ENCODE assay signal across 1 cellular context in the genomic region with DNA sequence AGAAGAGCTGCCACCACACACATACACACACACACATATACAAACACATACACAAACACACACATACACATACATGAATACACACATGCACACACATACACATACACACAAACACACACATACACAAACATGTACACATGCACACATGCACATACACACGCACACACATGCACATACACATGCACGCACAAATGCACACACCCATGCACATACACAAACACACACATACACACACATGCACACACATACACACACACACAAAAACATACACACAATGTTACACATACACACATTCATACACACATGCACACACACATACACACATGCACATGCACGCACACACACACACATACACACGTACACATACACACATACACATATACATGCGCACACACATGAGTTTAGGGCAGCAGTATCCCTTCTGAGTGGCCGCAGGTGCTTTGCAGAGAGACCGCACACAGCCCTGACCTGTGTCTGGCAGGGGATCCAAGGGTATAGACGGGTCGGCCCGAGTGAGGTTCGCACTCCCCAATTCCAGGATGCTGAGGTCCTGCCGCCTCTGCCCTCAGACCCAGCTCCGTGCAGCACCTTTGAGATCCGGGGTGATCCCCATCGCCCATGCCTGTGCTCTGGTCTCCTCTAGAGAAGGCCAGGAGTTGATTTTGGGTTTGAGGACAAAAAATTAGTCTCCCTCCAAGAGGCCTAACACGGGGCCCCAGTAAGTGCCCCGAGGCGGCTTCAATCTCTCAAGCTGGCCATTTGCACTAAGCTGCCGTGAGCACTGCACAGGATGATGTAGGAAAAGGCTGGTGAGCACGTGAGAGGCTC.
TF ChIP-seq lines count a peak whose summit lies in the region.

No MANE protein-coding gene starts in this region.

TF ChIP-seq in K562, 482 proteins besides CTCF, POLR2A, EP300 and RAD21 (continues in another document):
- TF ChIP-seq KDM1A (IDR thresholded peaks at IDR 0.05) = peak in 1 of 2 experiments; percentile 74; a peak in 1 of 4 replicates
- peak; percentile 64 for TF ChIP-seq ARHGAP35 (IDR thresholded peaks at IDR 0.05; ENCODE audit: partially characterized antibody)
- 0 out of 2 replicates have a peak, but pooled peaks have one; percentile 25 for TF ChIP-seq ARID2 (IDR thresholded peaks at IDR 0.05)
- TF ChIP-seq, protein P1, sequence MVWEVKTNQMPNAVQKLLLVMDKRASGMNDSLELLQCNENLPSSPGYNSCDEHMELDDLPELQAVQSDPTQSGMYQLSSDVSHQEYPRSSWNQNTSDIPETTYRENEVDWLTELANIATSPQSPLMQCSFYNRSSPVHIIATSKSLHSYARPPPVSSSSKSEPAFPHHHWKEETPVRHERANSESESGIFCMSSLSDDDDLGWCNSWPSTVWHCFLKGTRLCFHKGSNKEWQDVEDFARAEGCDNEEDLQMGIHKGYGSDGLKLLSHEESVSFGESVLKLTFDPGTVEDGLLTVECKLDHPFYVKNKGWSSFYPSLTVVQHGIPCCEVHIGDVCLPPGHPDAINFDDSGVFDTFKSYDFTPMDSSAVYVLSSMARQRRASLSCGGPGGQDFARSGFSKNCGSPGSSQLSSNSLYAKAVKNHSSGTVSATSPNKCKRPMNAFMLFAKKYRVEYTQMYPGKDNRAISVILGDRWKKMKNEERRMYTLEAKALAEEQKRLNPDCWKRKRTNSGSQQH (CRISPR knock-in tag; IDR thresholded peaks at IDR 0.05) = peak; percentile 88; the same call in 1 of the 2 replicates
- TF ChIP-seq HDAC3 (IDR thresholded peaks at IDR 0.05; ENCODE audit: borderline replicate concordance, partially characterized antibody) = no peak
- no peak for TF ChIP-seq LEF1 (IDR thresholded peaks at IDR 0.05)
- TF ChIP-seq, protein P2, sequence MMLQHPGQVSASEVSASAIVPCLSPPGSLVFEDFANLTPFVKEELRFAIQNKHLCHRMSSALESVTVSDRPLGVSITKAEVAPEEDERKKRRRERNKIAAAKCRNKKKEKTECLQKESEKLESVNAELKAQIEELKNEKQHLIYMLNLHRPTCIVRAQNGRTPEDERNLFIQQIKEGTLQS (IDR thresholded peaks at IDR 0.05) = no peak
- TF ChIP-seq, protein P2 (CRISPR knock-in tag; conservative IDR thresholded peaks at IDR 0.05) = no peak
- TF ChIP-seq GABPB2 (CRISPR knock-in tag; conservative IDR thresholded peaks at IDR 0.05) = no peak
- TF ChIP-seq HDAC1 (IDR thresholded peaks at IDR 0.05) = peak in 1 of 2 experiments; percentile 36; a peak in 1 of 4 replicates
- no peak for TF ChIP-seq ZFP30 (CRISPR knock-in tag; IDR thresholded peaks at IDR 0.05; ENCODE audit: borderline replicate concordance)
- no peak for TF ChIP-seq ZNF507 (tag; conservative IDR thresholded peaks at IDR 0.05)
- no peak for TF ChIP-seq ZBED1 (IDR thresholded peaks at IDR 0.05)
- TF ChIP-seq ZNF668 (CRISPR knock-in tag; IDR thresholded peaks at IDR 0.05) = no peak
- TF ChIP-seq, protein P3, sequence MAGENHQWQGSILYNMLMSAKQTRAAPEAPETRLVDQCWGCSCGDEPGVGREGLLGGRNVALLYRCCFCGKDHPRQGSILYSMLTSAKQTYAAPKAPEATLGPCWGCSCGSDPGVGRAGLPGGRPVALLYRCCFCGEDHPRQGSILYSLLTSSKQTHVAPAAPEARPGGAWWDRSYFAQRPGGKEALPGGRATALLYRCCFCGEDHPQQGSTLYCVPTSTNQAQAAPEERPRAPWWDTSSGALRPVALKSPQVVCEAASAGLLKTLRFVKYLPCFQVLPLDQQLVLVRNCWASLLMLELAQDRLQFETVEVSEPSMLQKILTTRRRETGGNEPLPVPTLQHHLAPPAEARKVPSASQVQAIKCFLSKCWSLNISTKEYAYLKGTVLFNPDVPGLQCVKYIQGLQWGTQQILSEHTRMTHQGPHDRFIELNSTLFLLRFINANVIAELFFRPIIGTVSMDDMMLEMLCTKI (IDR thresholded peaks at IDR 0.05; ENCODE audit: partially characterized antibody) = no peak
- TF ChIP-seq, protein P4, sequence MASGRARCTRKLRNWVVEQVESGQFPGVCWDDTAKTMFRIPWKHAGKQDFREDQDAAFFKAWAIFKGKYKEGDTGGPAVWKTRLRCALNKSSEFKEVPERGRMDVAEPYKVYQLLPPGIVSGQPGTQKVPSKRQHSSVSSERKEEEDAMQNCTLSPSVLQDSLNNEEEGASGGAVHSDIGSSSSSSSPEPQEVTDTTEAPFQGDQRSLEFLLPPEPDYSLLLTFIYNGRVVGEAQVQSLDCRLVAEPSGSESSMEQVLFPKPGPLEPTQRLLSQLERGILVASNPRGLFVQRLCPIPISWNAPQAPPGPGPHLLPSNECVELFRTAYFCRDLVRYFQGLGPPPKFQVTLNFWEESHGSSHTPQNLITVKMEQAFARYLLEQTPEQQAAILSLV (tag; IDR thresholded peaks at IDR 0.05) = peak; percentile 32; the same call in 1 of the 2 replicates
- peak; percentile 50 for TF ChIP-seq PHF20 (IDR thresholded peaks at IDR 0.05; ENCODE audit: partially characterized antibody)
- TF ChIP-seq MCM5 (IDR thresholded peaks at IDR 0.05; ENCODE audit: low read depth) = no peak
- TF ChIP-seq, protein P5, sequence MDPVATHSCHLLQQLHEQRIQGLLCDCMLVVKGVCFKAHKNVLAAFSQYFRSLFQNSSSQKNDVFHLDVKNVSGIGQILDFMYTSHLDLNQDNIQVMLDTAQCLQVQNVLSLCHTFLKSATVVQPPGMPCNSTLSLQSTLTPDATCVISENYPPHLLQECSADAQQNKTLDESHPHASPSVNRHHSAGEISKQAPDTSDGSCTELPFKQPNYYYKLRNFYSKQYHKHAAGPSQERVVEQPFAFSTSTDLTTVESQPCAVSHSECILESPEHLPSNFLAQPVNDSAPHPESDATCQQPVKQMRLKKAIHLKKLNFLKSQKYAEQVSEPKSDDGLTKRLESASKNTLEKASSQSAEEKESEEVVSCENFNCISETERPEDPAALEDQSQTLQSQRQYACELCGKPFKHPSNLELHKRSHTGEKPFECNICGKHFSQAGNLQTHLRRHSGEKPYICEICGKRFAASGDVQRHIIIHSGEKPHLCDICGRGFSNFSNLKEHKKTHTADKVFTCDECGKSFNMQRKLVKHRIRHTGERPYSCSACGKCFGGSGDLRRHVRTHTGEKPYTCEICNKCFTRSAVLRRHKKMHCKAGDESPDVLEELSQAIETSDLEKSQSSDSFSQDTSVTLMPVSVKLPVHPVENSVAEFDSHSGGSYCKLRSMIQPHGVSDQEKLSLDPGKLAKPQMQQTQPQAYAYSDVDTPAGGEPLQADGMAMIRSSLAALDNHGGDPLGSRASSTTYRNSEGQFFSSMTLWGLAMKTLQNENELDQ (CRISPR knock-in tag; IDR thresholded peaks at IDR 0.05; ENCODE audit: borderline replicate concordance) = no peak
- TF ChIP-seq, protein P6, sequence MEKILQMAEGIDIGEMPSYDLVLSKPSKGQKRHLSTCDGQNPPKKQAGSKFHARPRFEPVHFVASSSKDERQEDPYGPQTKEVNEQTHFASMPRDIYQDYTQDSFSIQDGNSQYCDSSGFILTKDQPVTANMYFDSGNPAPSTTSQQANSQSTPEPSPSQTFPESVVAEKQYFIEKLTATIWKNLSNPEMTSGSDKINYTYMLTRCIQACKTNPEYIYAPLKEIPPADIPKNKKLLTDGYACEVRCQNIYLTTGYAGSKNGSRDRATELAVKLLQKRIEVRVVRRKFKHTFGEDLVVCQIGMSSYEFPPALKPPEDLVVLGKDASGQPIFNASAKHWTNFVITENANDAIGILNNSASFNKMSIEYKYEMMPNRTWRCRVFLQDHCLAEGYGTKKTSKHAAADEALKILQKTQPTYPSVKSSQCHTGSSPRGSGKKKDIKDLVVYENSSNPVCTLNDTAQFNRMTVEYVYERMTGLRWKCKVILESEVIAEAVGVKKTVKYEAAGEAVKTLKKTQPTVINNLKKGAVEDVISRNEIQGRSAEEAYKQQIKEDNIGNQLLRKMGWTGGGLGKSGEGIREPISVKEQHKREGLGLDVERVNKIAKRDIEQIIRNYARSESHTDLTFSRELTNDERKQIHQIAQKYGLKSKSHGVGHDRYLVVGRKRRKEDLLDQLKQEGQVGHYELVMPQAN (IDR thresholded peaks at IDR 0.05; ENCODE audit: borderline replicate concordance) = 0 out of 2 replicates have a peak, but pooled peaks have one; percentile 46
- no peak for TF ChIP-seq CTBP1 (IDR thresholded peaks at IDR 0.05; ENCODE audit: borderline replicate concordance)
- TF ChIP-seq ZNF436 (CRISPR knock-in tag; IDR thresholded peaks at IDR 0.05) = no peak
- TF ChIP-seq, protein P7, sequence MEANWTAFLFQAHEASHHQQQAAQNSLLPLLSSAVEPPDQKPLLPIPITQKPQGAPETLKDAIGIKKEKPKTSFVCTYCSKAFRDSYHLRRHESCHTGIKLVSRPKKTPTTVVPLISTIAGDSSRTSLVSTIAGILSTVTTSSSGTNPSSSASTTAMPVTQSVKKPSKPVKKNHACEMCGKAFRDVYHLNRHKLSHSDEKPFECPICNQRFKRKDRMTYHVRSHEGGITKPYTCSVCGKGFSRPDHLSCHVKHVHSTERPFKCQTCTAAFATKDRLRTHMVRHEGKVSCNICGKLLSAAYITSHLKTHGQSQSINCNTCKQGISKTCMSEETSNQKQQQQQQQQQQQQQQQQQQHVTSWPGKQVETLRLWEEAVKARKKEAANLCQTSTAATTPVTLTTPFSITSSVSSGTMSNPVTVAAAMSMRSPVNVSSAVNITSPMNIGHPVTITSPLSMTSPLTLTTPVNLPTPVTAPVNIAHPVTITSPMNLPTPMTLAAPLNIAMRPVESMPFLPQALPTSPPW (CRISPR knock-in tag; IDR thresholded peaks at IDR 0.05) = no peak
- TF ChIP-seq, protein P8, sequence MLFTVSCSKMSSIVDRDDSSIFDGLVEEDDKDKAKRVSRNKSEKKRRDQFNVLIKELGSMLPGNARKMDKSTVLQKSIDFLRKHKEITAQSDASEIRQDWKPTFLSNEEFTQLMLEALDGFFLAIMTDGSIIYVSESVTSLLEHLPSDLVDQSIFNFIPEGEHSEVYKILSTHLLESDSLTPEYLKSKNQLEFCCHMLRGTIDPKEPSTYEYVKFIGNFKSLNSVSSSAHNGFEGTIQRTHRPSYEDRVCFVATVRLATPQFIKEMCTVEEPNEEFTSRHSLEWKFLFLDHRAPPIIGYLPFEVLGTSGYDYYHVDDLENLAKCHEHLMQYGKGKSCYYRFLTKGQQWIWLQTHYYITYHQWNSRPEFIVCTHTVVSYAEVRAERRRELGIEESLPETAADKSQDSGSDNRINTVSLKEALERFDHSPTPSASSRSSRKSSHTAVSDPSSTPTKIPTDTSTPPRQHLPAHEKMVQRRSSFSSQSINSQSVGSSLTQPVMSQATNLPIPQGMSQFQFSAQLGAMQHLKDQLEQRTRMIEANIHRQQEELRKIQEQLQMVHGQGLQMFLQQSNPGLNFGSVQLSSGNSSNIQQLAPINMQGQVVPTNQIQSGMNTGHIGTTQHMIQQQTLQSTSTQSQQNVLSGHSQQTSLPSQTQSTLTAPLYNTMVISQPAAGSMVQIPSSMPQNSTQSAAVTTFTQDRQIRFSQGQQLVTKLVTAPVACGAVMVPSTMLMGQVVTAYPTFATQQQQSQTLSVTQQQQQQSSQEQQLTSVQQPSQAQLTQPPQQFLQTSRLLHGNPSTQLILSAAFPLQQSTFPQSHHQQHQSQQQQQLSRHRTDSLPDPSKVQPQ (CRISPR knock-in tag; IDR thresholded peaks at IDR 0.05; ENCODE audit: borderline replicate concordance) = no peak
- TF ChIP-seq SMARCA5 (IDR thresholded peaks at IDR 0.05) = peak; percentile 44; the same call in 1 of the 2 replicates
- TF ChIP-seq RCOR1 (IDR thresholded peaks at IDR 0.05; ENCODE audit: borderline replicate concordance in 1 of 2, low read depth in 2 of 2, low read length in 2 of 2) = no peak
- no peak for TF ChIP-seq GATA2 (CRISPR knock-in tag; IDR thresholded peaks at IDR 0.05)
- no peak for TF ChIP-seq HDAC8 (tag; IDR thresholded peaks at IDR 0.05)
- TF ChIP-seq, protein P9, sequence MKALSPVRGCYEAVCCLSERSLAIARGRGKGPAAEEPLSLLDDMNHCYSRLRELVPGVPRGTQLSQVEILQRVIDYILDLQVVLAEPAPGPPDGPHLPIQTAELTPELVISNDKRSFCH (CRISPR knock-in tag; IDR thresholded peaks at IDR 0.05) = no peak
- TF ChIP-seq, protein P9 (tag; IDR thresholded peaks at IDR 0.05) = no peak
- TF ChIP-seq MXI1 (IDR thresholded peaks at IDR 0.05; ENCODE audit: low read depth, low read length) = no peak
- peak; percentile 78; the same call in 1 of the 2 replicates for TF ChIP-seq TSC22D4 (tag; IDR thresholded peaks at IDR 0.05)
- no peak for TF ChIP-seq ZNF431 (CRISPR knock-in tag; IDR thresholded peaks at IDR 0.05)
- TF ChIP-seq EZH2 (IDR thresholded peaks at IDR 0.05; ENCODE audit: borderline replicate concordance, low read depth, low read length) = no peak
- TF ChIP-seq TRIM24 (IDR thresholded peaks at IDR 0.05) = peak; percentile 41 to 52; a peak in 2 of 4 replicates
- no peak for TF ChIP-seq BDP1 (IDR thresholded peaks at IDR 0.05; ENCODE audit: insufficient read depth, insufficient read length)
- no peak for TF ChIP-seq PHF21A (IDR thresholded peaks at IDR 0.05; ENCODE audit: borderline replicate concordance, low read depth)
- 0 out of 2 replicates have a peak, but pooled peaks have one; percentile 15 for TF ChIP-seq MCM3 (IDR thresholded peaks at IDR 0.05)
- no peak for TF ChIP-seq MAFG (tag; conservative IDR thresholded peaks at IDR 0.05)
- TF ChIP-seq OTX1 (CRISPR knock-in tag; IDR thresholded peaks at IDR 0.05) = 0 out of 2 replicates have a peak, but pooled peaks have one; percentile 65
- TF ChIP-seq, protein P10, sequence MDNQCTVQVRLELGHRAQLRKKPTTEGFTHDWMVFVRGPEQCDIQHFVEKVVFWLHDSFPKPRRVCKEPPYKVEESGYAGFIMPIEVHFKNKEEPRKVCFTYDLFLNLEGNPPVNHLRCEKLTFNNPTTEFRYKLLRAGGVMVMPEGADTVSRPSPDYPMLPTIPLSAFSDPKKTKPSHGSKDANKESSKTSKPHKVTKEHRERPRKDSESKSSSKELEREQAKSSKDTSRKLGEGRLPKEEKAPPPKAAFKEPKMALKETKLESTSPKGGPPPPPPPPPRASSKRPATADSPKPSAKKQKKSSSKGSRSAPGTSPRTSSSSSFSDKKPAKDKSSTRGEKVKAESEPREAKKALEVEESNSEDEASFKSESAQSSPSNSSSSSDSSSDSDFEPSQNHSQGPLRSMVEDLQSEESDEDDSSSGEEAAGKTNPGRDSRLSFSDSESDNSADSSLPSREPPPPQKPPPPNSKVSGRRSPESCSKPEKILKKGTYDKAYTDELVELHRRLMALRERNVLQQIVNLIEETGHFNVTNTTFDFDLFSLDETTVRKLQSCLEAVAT (IDR thresholded peaks at IDR 0.05) = 0 out of 4 replicates have a peak, but pooled peaks of 1 of the 2 experiments have one; percentile 25
- TF ChIP-seq SAP30 (IDR thresholded peaks at IDR 0.05; ENCODE audit: borderline replicate concordance, insufficient read depth, low read depth, low read length, poor library complexity, severe bottlenecking) = no peak
- TF ChIP-seq RUNX1 (IDR thresholded peaks at IDR 0.05; ENCODE audit: low read depth) = no peak
- no peak for TF ChIP-seq ZNF12 (CRISPR knock-in tag; IDR thresholded peaks at IDR 0.05)
- TF ChIP-seq ZKSCAN8 (CRISPR knock-in tag; IDR thresholded peaks at IDR 0.05) = no peak
- TF ChIP-seq HOXB6 (CRISPR knock-in tag; IDR thresholded peaks at IDR 0.05; ENCODE audit: borderline replicate concordance) = no peak
- peak; percentile 87 for TF ChIP-seq ELF4 (CRISPR knock-in tag; IDR thresholded peaks at IDR 0.05)
- no peak for TF ChIP-seq ZNF41 (CRISPR knock-in tag; conservative IDR thresholded peaks at IDR 0.05)
- peak; percentile 73; the same call in 1 of the 2 replicates for TF ChIP-seq LARP7 (IDR thresholded peaks at IDR 0.05)
- TF ChIP-seq BRD4 (IDR thresholded peaks at IDR 0.05) = no peak
- TF ChIP-seq NR2C1 (IDR thresholded peaks at IDR 0.05) = 0 out of 2 replicates have a peak, but pooled peaks have one; percentile 13
- no peak for TF ChIP-seq NR2C1 (tag; IDR thresholded peaks at IDR 0.05)
